In the genomic region with DNA sequence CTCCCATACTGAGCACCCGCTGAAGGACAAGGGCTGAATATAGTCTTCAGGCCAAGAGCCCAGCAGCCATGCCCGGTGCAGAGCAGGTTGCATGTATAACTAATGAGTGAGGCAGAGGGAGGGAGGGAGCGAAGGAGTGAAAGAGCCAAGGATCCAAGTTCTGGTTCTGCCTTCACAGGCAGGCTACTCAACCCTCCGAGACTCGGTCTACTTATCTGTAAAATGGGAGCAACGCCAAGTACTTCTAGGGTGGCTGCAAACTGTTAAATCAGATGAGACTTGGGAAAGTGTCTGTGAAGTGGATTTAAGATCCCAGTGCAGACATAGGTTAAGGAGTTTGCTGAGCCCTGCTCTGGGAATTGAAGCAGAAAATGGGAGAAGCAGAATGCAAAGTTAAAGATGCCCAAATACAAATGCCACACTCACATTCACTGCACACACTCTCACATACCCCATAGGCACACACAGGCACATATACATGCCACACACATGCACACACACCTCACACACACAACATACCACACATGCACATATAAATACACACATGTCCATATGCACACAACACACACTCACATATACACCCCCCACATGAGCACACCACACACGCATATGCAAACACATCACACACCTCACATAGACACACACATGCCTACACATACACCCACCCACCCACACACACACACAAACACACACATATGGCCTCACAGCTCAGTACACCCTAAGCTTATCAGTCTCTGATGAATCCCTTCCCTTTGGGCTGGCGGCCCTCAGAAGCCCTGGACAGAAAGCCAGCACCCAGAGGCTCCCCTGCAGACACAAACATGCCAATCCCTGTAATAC, we compare ENCODE assay signal across 23 cellular contexts.
DNase-seq lines count a peak whose midpoint lies in the region; ATAC-seq, FAIRE-seq and TF ChIP-seq lines count a peak whose summit lies in the region.
"Had no signal": no experiment of that assay in that cellular context is flagged by ENCODE, and none has a peak within 500 bp of the region (broad histone marks: within the 10 kb centered on the region; RNA-seq: fewer than 3 reads in every experiment).

No MANE protein-coding gene starts in this region.

- no peak overlapping the region for H3K9ac ChIP-seq in HepG2 (ENCODE audit: insufficient read depth, low read depth, low read length)
- no peak overlapping the region for H3K9ac ChIP-seq in H1 (replicated peaks in 1 of 4; ENCODE audit: extremely low read depth in 1 of 4, low read depth in 3 of 4, low read length in 3 of 4)

- no peak overlapping the region for H2BK12ac ChIP-seq in H1 (ENCODE audit: low read depth, low read length)

- H2BK5ac ChIP-seq in H1 (ENCODE audit: low read depth, low read length), result no peak overlapping the region

- H3K9me3 Mint-ChIP-seq in T-cell, result no peaks in the 10 kb centered on the region
- H3K9me3 Mint-ChIP-seq: naive B cell had no signal

- H3K4me2 ChIP-seq in HepG2 (ENCODE audit: low read depth, low read length) (no peak overlapping the region), H1 (ENCODE audit: insufficient read depth in 1 of 2, low read depth in 2 of 2, low read length in 2 of 2) (no peak overlapping the region)
- H3K4me2 ChIP-seq: smooth muscle cell had no signal

- no peak for FAIRE-seq in HepG2 (lab: Jason Lieb, UNC)
- FAIRE-seq in H1 (lab: Jason Lieb, UNC), result no peak
- peak; percentile 91 for FAIRE-seq in urothelium cell line (lab: Jason Lieb, UNC)
- FAIRE-seq: GM12892 had no signal

- H3K14ac ChIP-seq in H1 (ENCODE audit: insufficient read length), result no peak overlapping the region

- H3K36me3 Mint-ChIP-seq in T-cell, result no peaks in the 10 kb centered on the region
- H3K36me3 Mint-ChIP-seq: naive B cell had no signal

- H3K4me3 ChIP-seq in HepG2 (replicated peaks in 1 of 3; ENCODE audit: insufficient read depth in 1 of 3, low read depth in 2 of 3, low read length in 3 of 3), result no peak overlapping the region
- H3K4me3 ChIP-seq in right lobe of liver, result no peak overlapping the region
- H3K4me3 ChIP-seq in H1 (ENCODE audit: extremely low read depth in 1 of 4, insufficient read depth in 2 of 4, low read depth in 3 of 4, low read length in 4 of 4), result no peak overlapping the region
- H3K4me3 ChIP-seq: lung, prostate gland, SJCRH30, smooth muscle cell, thoracic aorta had no signal

- no peaks in the 10 kb centered on the region for H3K27me3 ChIP-seq in HepG2 (ENCODE audit: control insufficient read depth in 1 of 2, insufficient read depth in 2 of 2, low read length in 2 of 2)
- H3K27me3 ChIP-seq in right lobe of liver, result no peaks in the 10 kb centered on the region
- H3K27me3 ChIP-seq in H1 (replicated peaks in 1 of 4; ENCODE audit: control insufficient read depth in 3 of 4, extremely low read depth in 1 of 4, insufficient read depth in 3 of 4, low read length in 3 of 4), result peaks cover 0 to 3% (median 0%) of the 10 kb centered on the region in 4 experiments; a peak in 1 of 7 replicates
- H3K27me3 ChIP-seq: SJCRH30 had no signal

- TF ChIP-seq EP300 in HepG2 (IDR thresholded peaks at IDR 0.05; ENCODE audit: low read depth in 2 of 2, low read length in 2 of 2) (no peak), HepG2 (CRISPR knock-in tag; IDR thresholded peaks at IDR 0.05; ENCODE audit: borderline replicate concordance) (no peak), H1 (IDR thresholded peaks at IDR 0.05; ENCODE audit: borderline replicate concordance in 1 of 2, low read depth in 2 of 2, low read length in 2 of 2) (no peak)

- BruUV-seq in HepG2 (replicated peaks; lab: Mats Ljungman, UMichigan), result no TSS peak

- no peaks in the 10 kb centered on the region for H3K27me3 Mint-ChIP-seq in T-cell
- H3K27me3 Mint-ChIP-seq: naive B cell had no signal

- no peak for DNase-seq in HepG2 (ENCODE audit: low spot score)
- DNase-seq in right lobe of liver, result no peak
- DNase-seq in T-cell, result no peak
- DNase-seq in H1 (ENCODE audit: low read depth in 1 of 2, low spot score in 2 of 2), result no peak
- no peak for DNase-seq in urothelium cell line (ENCODE audit: low spot score)
- DNase-seq in NK-92 treated with Interleukin-12 subunit alpha and Interleukin-12 subunit beta, amount 100 ng/mL, for 24 hours (lab: John Stamatoyannopoulos, UW), result no peak
- DNase-seq in iPS-NIHi7 (ENCODE audit: extremely low spot score), result no peak
- no peak for DNase-seq in HuH-7 (ENCODE audit: low spot score)
- DNase-seq: AML-193; anterior cingulate cortex; effector memory CD4-positive, alpha-beta T cell; GDM1; head of caudate nucleus; naive B cell; NCI-H2107; NCI-H524 treated with DMSO at 0.1 percent for 48 hours; SJCRH30; stimulated activated CD4-positive, alpha-beta T cell treated with anti-CD3 and anti-CD28 coated beads, Interleukin-4, amount 100 ng/mL, for 24 hours had no signal

- no peaks in the 10 kb centered on the region for H4K20me1 ChIP-seq in HepG2 (ENCODE audit: insufficient read depth, low read length)
- peaks cover 0 to 8% of the 10 kb centered on the region in 2 experiments for H4K20me1 ChIP-seq in H1 (replicated peaks in 1 of 2; ENCODE audit: control insufficient read depth in 1 of 2, insufficient read depth in 2 of 2, low read length in 2 of 2)

- TF ChIP-seq CTCF in HepG2 (CRISPR knock-in tag; IDR thresholded peaks at IDR 0.05), result no peak
- TF ChIP-seq CTCF in right lobe of liver (IDR thresholded peaks at IDR 0.05), result no peak
- no peak for TF ChIP-seq CTCF in H1 (IDR thresholded peaks at IDR 0.05; ENCODE audit: control extremely low read depth in 1 of 3, insufficient read depth in 1 of 3, low read depth in 1 of 3, low read length in 3 of 3)

- peak overlapping the region; percentile 4; the same call in 1 of the 2 replicates for H2AK5ac ChIP-seq in H1 (ENCODE audit: low read depth, low read length)

- no peak overlapping the region for H3K23ac ChIP-seq in H1 (ENCODE audit: insufficient read length)

- H3K36me3 ChIP-seq in HepG2 (replicated peaks in 1 of 2; ENCODE audit: control insufficient read depth in 1 of 2, insufficient read depth in 2 of 2, low read length in 2 of 2), result peaks cover 0 to 2% of the 10 kb centered on the region in 2 experiments; a peak in 1 of 5 replicates
- no peaks in the 10 kb centered on the region for H3K36me3 ChIP-seq in right lobe of liver
- H3K36me3 ChIP-seq in H1 (ENCODE audit: control insufficient read depth in 2 of 4, insufficient read depth in 4 of 4, low read length in 3 of 4), result no peaks in the 10 kb centered on the region
- H3K36me3 ChIP-seq: prostate gland, SJCRH30, thoracic aorta had no signal

- TF ChIP-seq POLR2A in HepG2 (IDR thresholded peaks at IDR 0.05; ENCODE audit: insufficient read depth in 1 of 2, low read depth in 2 of 2, low read length in 2 of 2), result no peak
- TF ChIP-seq POLR2A in right lobe of liver (IDR thresholded peaks at IDR 0.05), result no peak
- TF ChIP-seq POLR2A in H1 (IDR thresholded peaks at IDR 0.05; ENCODE audit: control extremely low read depth in 1 of 2, low read depth in 2 of 2, low read length in 2 of 2), result no peak

- in situ Hi-C loops in HepG2 (cut with HindIII; ENCODE audit: extremely low pct_ligation_motif_present, low pct_unique_long_range_greater_than_20kb), result no loop called here

- WGBS in HepG2 (ENCODE audit: low lambda C conversion rate), result 95% methylated on average over 7 of the region's 8 CpGs
- WGBS in right lobe of liver (ENCODE audit: insufficient coverage, low coverage, low lambda C conversion rate, missing lambda C conversion rate), result 100% methylated on average over 3 of the region's 8 CpGs
- WGBS in H1 (ENCODE audit: extremely low coverage in 1 of 2, insufficient coverage in 1 of 2, insufficient read length in 1 of 2, insufficient replicate concordance in 2 of 2, low coverage in 1 of 2, low lambda C conversion rate in 2 of 2, missing lambda C conversion rate in 1 of 2), 2 experiments, result 82% methylated on average over 8 of the region's 8 CpGs; no CpG with 5 or more reads in 1 of the 2 experiments

- H3K79me2 ChIP-seq in HepG2 (ENCODE audit: insufficient read depth, low read length) (no peaks in the 10 kb centered on the region), H1 (ENCODE audit: control insufficient read depth in 1 of 2, insufficient read depth in 2 of 2, low read length in 2 of 2) (no peaks in the 10 kb centered on the region)

- TF ChIP-seq RAD21 in HepG2 (CRISPR knock-in tag; IDR thresholded peaks at IDR 0.05) (no peak), H1 (IDR thresholded peaks at IDR 0.05 in 1 of 2, conservative IDR thresholded peaks at IDR 0.05 in 1 of 2; ENCODE audit: low read depth in 2 of 2, low read length in 2 of 2) (no peak)

- ATAC-seq in HepG2, result no peak
- ATAC-seq in right lobe of liver, result no peak
- no peak for ATAC-seq in T-cell (replicated peaks in 1 of 4)

- POLR2A ChIA-PET in HepG2 (lab: Yijun Ruan, JAX) (interaction anchor here (0.6 to 1.9 kb wide), 5 partner anchors 11 to 159 kb away, joined by 3 to 11 read pairs (median 8); a partner anchor contains a TSS), T-cell (lab: Charles Lee) (interaction anchor here in 1 of 2 donors (0.6 kb wide), 1 partner anchor 27 kb away, joined by 3 read pairs; no protein-coding TSS in a partner anchor), H1 (lab: Charles Lee; ENCODE audit: partially characterized antibody) (interaction anchor here (1.1 to 1.3 kb wide), 3 partner anchors 10 to 195 kb away, joined by 3 to 6 read pairs (median 3); a partner anchor contains a TSS)

- CTCF ChIA-PET in HepG2 (lab: Yijun Ruan, JAX; ENCODE audit: low intra/inter-chr PET ratio, low total read pairs), result interaction anchor here (1.6 kb wide), 1 partner anchor 30 kb away, joined by 7 read pairs; no protein-coding TSS in a partner anchor
- CTCF ChIA-PET in T-cell (lab: Charles Lee), result interaction anchor here in 1 of 2 donors (0.8 to 1.6 kb wide), 2 partner anchors 10 to 31 kb away, joined by 3 to 5 read pairs; no protein-coding TSS in a partner anchor
- CTCF ChIA-PET in H1 (lab: Charles Lee; ENCODE audit: partially characterized antibody), result interaction anchor here (0.7 to 13.8 kb wide), 13 partner anchors 11 to 91 kb away, joined by 3 to 148 read pairs (median 4); no protein-coding TSS in a partner anchor

- no peak overlapping the region for H4K8ac ChIP-seq in H1 (ENCODE audit: extremely low read depth, insufficient read depth, low read length)

- peak overlapping the region; percentile 52 for H4K91ac ChIP-seq in H1 (replicated peaks; ENCODE audit: insufficient read length, low read length)

- H3K18ac ChIP-seq in H1 (ENCODE audit: extremely low read depth, low read length), result no peak overlapping the region

- H3K27ac ChIP-seq in HepG2 (ENCODE audit: extremely low read length, insufficient read depth, low read length), result no peak overlapping the region
- H3K27ac ChIP-seq in right lobe of liver, result no peak overlapping the region
- H3K27ac ChIP-seq in H1 (ENCODE audit: low read depth, low read length), result no peak overlapping the region
- H3K27ac ChIP-seq: prostate gland, SJCRH30, thoracic aorta had no signal

- H2AFZ ChIP-seq in HepG2 (ENCODE audit: low read length) (no peak overlapping the region), H1 (ENCODE audit: low read length) (no peak overlapping the region)

- no peak overlapping the region for H3K56ac ChIP-seq in H1 (replicated peaks; ENCODE audit: insufficient read length, low read depth, low read length)

- peak overlapping the region; percentile 77 to 84 (median 82) for H3K4me3 Mint-ChIP-seq in T-cell
- H3K4me3 Mint-ChIP-seq: naive B cell had no signal

- H3K4me1 Mint-ChIP-seq in T-cell, result peaks cover 66 to 75% (median 74%) of the 10 kb centered on the region in 3 donors

- H2BK20ac ChIP-seq in H1 (ENCODE audit: low read length), result no peak overlapping the region

- H3K4me1 ChIP-seq in HepG2 (ENCODE audit: insufficient read depth, low read length) (peaks cover 78% of the 10 kb centered on the region), right lobe of liver (peaks cover 6 to 42% (median 25%) of the 10 kb centered on the region in 4 donors), H1 (replicated peaks in 1 of 4; ENCODE audit: control insufficient read depth in 3 of 4, insufficient read depth in 4 of 4, low read length in 3 of 4) (peaks cover 0 to 11% (median 3%) of the 10 kb centered on the region in 4 experiments; a peak in 6 of 7 replicates)
- H3K4me1 ChIP-seq: prostate gland had no signal

- H2BK120ac ChIP-seq in H1 (replicated peaks; ENCODE audit: low read depth, low read length), result no peak overlapping the region

- H3K4ac ChIP-seq in H1 (replicated peaks; ENCODE audit: insufficient read length, low read depth, low read length), result no peak overlapping the region

- no peaks in the 10 kb centered on the region for H3K79me1 ChIP-seq in H1 (ENCODE audit: low read depth, low read length)

- H4K5ac ChIP-seq in H1 (ENCODE audit: insufficient read length, low read depth, low read length), result no peak overlapping the region

- H3K9me3 ChIP-seq in HepG2 (ENCODE audit: low read length), result no peaks in the 10 kb centered on the region
- H3K9me3 ChIP-seq in right lobe of liver, result no peaks in the 10 kb centered on the region
- no peaks in the 10 kb centered on the region for H3K9me3 ChIP-seq in H1 (ENCODE audit: insufficient read depth in 2 of 2, low read depth in 1 of 2, low read length in 1 of 2)
- H3K9me3 ChIP-seq: prostate gland, SJCRH30, thoracic aorta had no signal

- H3K23me2 ChIP-seq in H1 (ENCODE audit: low read depth, low read length), result 0 out of 2 replicates have a peak, but pooled peaks cover 3% of the 10 kb centered on the region

- no peak overlapping the region; the same call in 1 of the 2 replicates for H2BK15ac ChIP-seq in H1 (ENCODE audit: low read length)

- intact Hi-C loops in HepG2 (cut with micrococcal nuclease; ENCODE audit: unreplicated experiment) (no loop called here), right lobe of liver (cut with DNase I) (no loop called here)

- H3K27ac Mint-ChIP-seq in T-cell, result peak overlapping the region; percentile 92 to 96
